6 cellular contexts compared by ENCODE assay signal in genomic region chr20:63941282-63942060, GRCh38. TPM values are rescaled to one million over a fixed set of nuclear protein-coding genes. Genes with fewer than 3 reads are reported as not detected.
DNase-seq lines count a peak whose midpoint lies in the region; ATAC-seq and TF ChIP-seq lines count a peak whose summit lies in the region.

No MANE protein-coding gene starts in this region.

- no peak overlapping the region for H3K27ac ChIP-seq in HEK293 (ENCODE audit: extremely low read depth, low read depth, low read length)
- no peak overlapping the region for H3K27ac ChIP-seq in iPS DF 6.9 (ENCODE audit: low read length)

- no peaks in the 10 kb centered on the region for H3K4me1 ChIP-seq in HEK293 (ENCODE audit: control insufficient read depth, insufficient read depth, low read length)
- peaks cover 4% of the 10 kb centered on the region for H3K4me1 ChIP-seq in iPS DF 6.9 (ENCODE audit: control insufficient read depth, insufficient read depth, low read length)

- peaks cover 12% of the 10 kb centered on the region for H3K4me1 Mint-ChIP-seq in activated CD8-positive, alpha-beta memory T cell treated with anti-CD3 and anti-CD28 coated beads, Interleukin-2, amount 10 ng/mL, durations not matched to agents 7 days and 5 days

- H3K9me3 ChIP-seq in HEK293 (ENCODE audit: control insufficient read depth, insufficient read depth, low read depth, low read length) (no peaks in the 10 kb centered on the region), iPS DF 6.9 (ENCODE audit: control insufficient read depth, insufficient read depth, low read length) (no peaks in the 10 kb centered on the region)

- POLR2A ChIA-PET in HEK293 (lab: Yijun Ruan, JAX) = no interaction called here

- H3K4me3 ChIP-seq in HEK293 (ENCODE audit: low read depth, low read length) (no peak overlapping the region), iPS DF 6.9 (ENCODE audit: low read length) (peak overlapping the region; percentile 39; the same call in 1 of the 2 replicates)

- WGBS in iPS DF 6.9 (ENCODE audit: insufficient coverage, insufficient read length) = no CpG with 5 or more reads among the region's 37 CpGs

- peak; percentile 90 for ATAC-seq in activated CD8-positive, alpha-beta memory T cell treated with anti-CD3 and anti-CD28 coated beads, Interleukin-2, amount 10 ng/mL, durations not matched to agents 7 days and 5 days
- no peak for ATAC-seq in GM21717 (IDR thresholded peaks at IDR 0.05; ENCODE audit: unreplicated experiment)

- H3K27ac Mint-ChIP-seq in activated CD8-positive, alpha-beta memory T cell treated with anti-CD3 and anti-CD28 coated beads, Interleukin-2, amount 10 ng/mL, durations not matched to agents 7 days and 5 days = peak overlapping the region; percentile 85

- CTCF ChIA-PET in HEK293 (lab: Yijun Ruan, JAX) = no interaction called here
- CTCF ChIA-PET in activated CD8-positive, alpha-beta memory T cell treated with anti-CD3 and anti-CD28 coated beads, Interleukin-2, amount 10 ng/mL, durations not matched to agents 7 days and 5 days (lab: Charles Lee) = interaction anchor here (0.6 to 1.7 kb wide), 5 partner anchors 20 to 445 kb away, joined by 3 to 5 read pairs (median 3); no protein-coding TSS in a partner anchor

- H3K9me3 Mint-ChIP-seq in activated CD8-positive, alpha-beta memory T cell treated with anti-CD3 and anti-CD28 coated beads, Interleukin-2, amount 10 ng/mL, durations not matched to agents 7 days and 5 days (ENCODE audit: low read depth) = no peaks in the 10 kb centered on the region

- peak; percentile 96 for DNase-seq in activated CD8-positive, alpha-beta memory T cell treated with anti-CD3 and anti-CD28 coated beads, Interleukin-2, amount 10 ng/mL, durations not matched to agents 7 days and 5 days
- no peak for DNase-seq in iPS DF 6.9 (ENCODE audit: low read depth, low spot score)
- no peak for DNase-seq in GDM1 (lab: John Stamatoyannopoulos, UW)
- no peak for DNase-seq in NCI-H82 treated with DMSO at 0.1 percent for 48 hours (lab: John Stamatoyannopoulos, UW; ENCODE audit: unreplicated experiment)

- H3K27me3 ChIP-seq in iPS DF 6.9 (ENCODE audit: control insufficient read depth, insufficient read depth, low read length) = no peaks in the 10 kb centered on the region

- peaks cover 16% of the 10 kb centered on the region for H3K36me3 Mint-ChIP-seq in activated CD8-positive, alpha-beta memory T cell treated with anti-CD3 and anti-CD28 coated beads, Interleukin-2, amount 10 ng/mL, durations not matched to agents 7 days and 5 days

- TF ChIP-seq CTCF in HEK293 (tag by site-specific recombination; IDR thresholded peaks at IDR 0.05) = no peak

- peaks cover 1 to 72% of the 10 kb centered on the region in 2 experiments; a peak in 2 of 3 replicates for H3K36me3 ChIP-seq in HEK293 (ENCODE audit: control insufficient read depth in 2 of 2, insufficient read depth in 1 of 2, low read length in 2 of 2)
- peaks cover 37% of the 10 kb centered on the region for H3K36me3 ChIP-seq in iPS DF 6.9 (ENCODE audit: control insufficient read depth, insufficient read depth, low read length)

- H3K27me3 Mint-ChIP-seq in activated CD8-positive, alpha-beta memory T cell treated with anti-CD3 and anti-CD28 coated beads, Interleukin-2, amount 10 ng/mL, durations not matched to agents 7 days and 5 days = no peaks in the 10 kb centered on the region

- no peak overlapping the region for H3K4me3 Mint-ChIP-seq in activated CD8-positive, alpha-beta memory T cell treated with anti-CD3 and anti-CD28 coated beads, Interleukin-2, amount 10 ng/mL, durations not matched to agents 7 days and 5 days

TF ChIP-seq in HEK293, 187 proteins besides CTCF, POLR2A, EP300 and RAD21 (continues in another document):
- peak; percentile 62; the same call in 1 of the 2 replicates for TF ChIP-seq ZNF600 (tag by site-specific recombination; IDR thresholded peaks at IDR 0.05)
- peak; percentile 32; the same call in 1 of the 2 replicates for TF ChIP-seq ZNF366 (tag by site-specific recombination; conservative IDR thresholded peaks at IDR 0.05)
- peak; percentile 96 for TF ChIP-seq KLF7 (tag by site-specific recombination; IDR thresholded peaks at IDR 0.05; ENCODE audit: borderline replicate concordance)
- peak; percentile 100 for TF ChIP-seq KLF8 (tag by site-specific recombination; IDR thresholded peaks at IDR 0.05)
- TF ChIP-seq ZBTB11 (tag by site-specific recombination; conservative IDR thresholded peaks at IDR 0.05; ENCODE audit: low read depth) = peak; percentile 90
- TF ChIP-seq SP7 (tag by site-specific recombination; IDR thresholded peaks at IDR 0.05) = peak; percentile 53; the same call in 1 of the 2 replicates
- TF ChIP-seq PRDM2 (tag by site-specific recombination; IDR thresholded peaks at IDR 0.05; ENCODE audit: borderline replicate concordance) = no peak
- TF ChIP-seq ZNF23 (tag by site-specific recombination; IDR thresholded peaks at IDR 0.05; ENCODE audit: borderline replicate concordance) = no peak

RNA-seq across cellular contexts. Expression of gene UCKL1, which starts 14.7 kb away (rescaled TPM):
- total RNA-seq in activated CD8-positive, alpha-beta memory T cell treated with anti-CD3 and anti-CD28 coated beads, Interleukin-2, amount 10 ng/mL, durations not matched to agents 7 days and 5 days = 10 to 100 TPM; 41.1 to 41.9 TPM

RNA-seq across cellular contexts. Expression of gene ZNF512B, which starts 28.3 kb away (rescaled TPM):
- 10 to 100 TPM; 13.5 to 18.2 TPM for total RNA-seq in activated CD8-positive, alpha-beta memory T cell treated with anti-CD3 and anti-CD28 coated beads, Interleukin-2, amount 10 ng/mL, durations not matched to agents 7 days and 5 days

RNA-seq across cellular contexts. Expression of gene SAMD10, which starts 38.0 kb away (rescaled TPM):
- 10 to 100 TPM; 26.0 to 33.4 TPM for total RNA-seq in activated CD8-positive, alpha-beta memory T cell treated with anti-CD3 and anti-CD28 coated beads, Interleukin-2, amount 10 ng/mL, durations not matched to agents 7 days and 5 days

RNA-seq across cellular contexts. Expression of gene PRPF6, which starts 39.5 kb away (rescaled TPM):
- 10 to 100 TPM; 77.5 to 80.6 TPM for total RNA-seq in activated CD8-positive, alpha-beta memory T cell treated with anti-CD3 and anti-CD28 coated beads, Interleukin-2, amount 10 ng/mL, durations not matched to agents 7 days and 5 days

RNA-seq across cellular contexts. Expression of gene DNAJC5, which starts 46.5 kb away (rescaled TPM):
- total RNA-seq in activated CD8-positive, alpha-beta memory T cell treated with anti-CD3 and anti-CD28 coated beads, Interleukin-2, amount 10 ng/mL, durations not matched to agents 7 days and 5 days = 10 to 100 TPM; 44.4 to 51.9 TPM
